13 cellular contexts compared by ENCODE assay signal in genomic region chr10:13776861-13777301, GRCh38.
A peak's percentile ranks its signal among the peaks of the same experiment; 100 is the strongest.
DNase-seq lines count a peak whose midpoint lies in the region; ATAC-seq, FAIRE-seq and TF ChIP-seq lines count a peak whose summit lies in the region.
"Had no signal": no experiment of that assay in that cellular context is flagged by ENCODE, and none has a peak within 500 bp of the region (broad histone marks: within the 10 kb centered on the region; RNA-seq: fewer than 3 reads in every experiment).

No MANE protein-coding gene starts in this region.

- POLR2A ChIA-PET in A673 (lab: Charles Lee; ENCODE audit: low non-redundant PET) = no interaction called here

- H3K4me3 Mint-ChIP-seq in activated T-helper 1 cell treated with anti-CD3 and anti-CD28 coated beads, Interleukin-12 subunit alpha, Interleukin-12 subunit beta, Interleukin-2, Interleukin-4 antibody, amounts not matched to agents 30 ng/mL and 10 ng/mL and 1 ng/mL, durations not matched to agents 14 hours and 24 hours and 36 hours = no peak overlapping the region
- H3K4me3 Mint-ChIP-seq: natural killer cell, type B pancreatic cell, WTC11 had no signal

- no peak overlapping the region for H3K4me3 ChIP-seq in A673 (ENCODE audit: low read depth, low read length, poor library complexity, severe bottlenecking)
- no peak overlapping the region for H3K4me3 ChIP-seq in bronchial epithelial cell (ENCODE audit: low read depth, low read length)
- H3K4me3 ChIP-seq: heart right ventricle had no signal

- no TSS peak for BruUV-seq in A673 (replicated peaks; lab: Mats Ljungman, UMichigan)

- DNase-seq in A673 (ENCODE audit: low spot score) (peak; percentile 72), GM19239 (ENCODE audit: insufficient read length, low spot score) (no peak), HTR-8/SVneo (ENCODE audit: insufficient read length, low spot score) (peak; percentile 34), bronchial epithelial cell (ENCODE audit: low read depth) (peak; percentile 40), NCI-H1105 treated with DMSO at 0.1 percent for 48 hours (lab: John Stamatoyannopoulos, UW) (no peak), cortex of kidney (lab: John Stamatoyannopoulos, UW) (no peak)
- DNase-seq in activated T-helper 1 cell treated with anti-CD3 and anti-CD28 coated beads, Interleukin-12 subunit alpha, Interleukin-12 subunit beta, Interleukin-2, Interleukin-4 antibody, amounts not matched to agents 30 ng/mL and 10 ng/mL and 1 ng/mL, durations not matched to agents 14 hours and 24 hours and 36 hours (ENCODE audit: low spot score) = no peak
- DNase-seq: anterior cingulate cortex, heart right ventricle, natural killer cell had no signal

- peaks cover 7% of the 10 kb centered on the region for H3K4me1 Mint-ChIP-seq in activated T-helper 1 cell treated with anti-CD3 and anti-CD28 coated beads, Interleukin-12 subunit alpha, Interleukin-12 subunit beta, Interleukin-2, Interleukin-4 antibody, amounts not matched to agents 30 ng/mL and 10 ng/mL and 1 ng/mL, durations not matched to agents 14 hours and 24 hours and 36 hours (ENCODE audit: low read depth)
- H3K4me1 Mint-ChIP-seq: natural killer cell had no signal

- H3K9me3 Mint-ChIP-seq in activated T-helper 1 cell treated with anti-CD3 and anti-CD28 coated beads, Interleukin-12 subunit alpha, Interleukin-12 subunit beta, Interleukin-2, Interleukin-4 antibody, amounts not matched to agents 30 ng/mL and 10 ng/mL and 1 ng/mL, durations not matched to agents 14 hours and 24 hours and 36 hours = no peaks in the 10 kb centered on the region
- H3K9me3 Mint-ChIP-seq: natural killer cell, type B pancreatic cell had no signal

- H3K9me3 ChIP-seq in A673 (ENCODE audit: low read depth, low read length, poor library complexity, severe bottlenecking) = no peaks in the 10 kb centered on the region

- H3K27ac ChIP-seq in A673 (ENCODE audit: low read depth, low read length, poor library complexity, severe bottlenecking) = no peak overlapping the region

- H3K27me3 Mint-ChIP-seq in activated T-helper 1 cell treated with anti-CD3 and anti-CD28 coated beads, Interleukin-12 subunit alpha, Interleukin-12 subunit beta, Interleukin-2, Interleukin-4 antibody, amounts not matched to agents 30 ng/mL and 10 ng/mL and 1 ng/mL, durations not matched to agents 14 hours and 24 hours and 36 hours (ENCODE audit: insufficient read depth) = peaks cover 17% of the 10 kb centered on the region
- H3K27me3 Mint-ChIP-seq: type B pancreatic cell had no signal

- intact Hi-C loops in A673 (cut with micrococcal nuclease; ENCODE audit: unreplicated experiment) = loop anchor here (5.0 kb wide), 1 partner anchor 405 kb away; no protein-coding TSS in a partner anchor
- intact Hi-C loops in activated T-helper 1 cell treated with anti-CD3 and anti-CD28 coated beads, Interleukin-12 subunit alpha, Interleukin-12 subunit beta, Interleukin-2, Interleukin-4 antibody, amounts not matched to agents 30 ng/mL and 10 ng/mL and 1 ng/mL, durations not matched to agents 14 hours and 24 hours and 36 hours (cut with micrococcal nuclease) = no loop called here

- ATAC-seq in HG03196 (IDR thresholded peaks at IDR 0.05; ENCODE audit: unreplicated experiment) = no peak
- ATAC-seq: natural killer cell had no signal

- TF ChIP-seq CTCF in A673 (conservative IDR thresholded peaks at IDR 0.05; ENCODE audit: low read depth, low read length) = no peak
- no peak for TF ChIP-seq CTCF in bronchial epithelial cell (IDR thresholded peaks at IDR 0.05; ENCODE audit: insufficient read depth, low read length, severe bottlenecking)

- peaks cover 5% of the 10 kb centered on the region for H3K4me1 ChIP-seq in A673 (ENCODE audit: insufficient read depth, low read length, poor library complexity, severe bottlenecking)

- FAIRE-seq in GM19239 (lab: Jason Lieb, UNC) (peak; percentile 81), HTR-8/SVneo (lab: Jason Lieb, UNC) (no peak), bronchial epithelial cell (lab: Jason Lieb, UNC) (no peak)

- H3K27me3 ChIP-seq in A673 (replicated peaks; ENCODE audit: insufficient read depth, low read depth, low read length, poor library complexity) = no peaks in the 10 kb centered on the region
- no peaks in the 10 kb centered on the region for H3K27me3 ChIP-seq in bronchial epithelial cell (ENCODE audit: control insufficient read depth, insufficient read depth, low read length)
- H3K27me3 ChIP-seq: heart right ventricle had no signal

- H3K36me3 ChIP-seq in A673 (ENCODE audit: insufficient read depth, low read length, poor library complexity, severe bottlenecking) = no peaks in the 10 kb centered on the region
- no peaks in the 10 kb centered on the region for H3K36me3 ChIP-seq in bronchial epithelial cell (ENCODE audit: control insufficient read depth, insufficient read depth, low read length)

- H3K36me3 Mint-ChIP-seq in activated T-helper 1 cell treated with anti-CD3 and anti-CD28 coated beads, Interleukin-12 subunit alpha, Interleukin-12 subunit beta, Interleukin-2, Interleukin-4 antibody, amounts not matched to agents 30 ng/mL and 10 ng/mL and 1 ng/mL, durations not matched to agents 14 hours and 24 hours and 36 hours (ENCODE audit: low read depth) = no peaks in the 10 kb centered on the region
- H3K36me3 Mint-ChIP-seq: natural killer cell had no signal

- CTCF ChIA-PET in A673 (lab: Charles Lee) = interaction anchor here (0.6 to 1.2 kb wide), 3 partner anchors 117 to 609 kb away, joined by 3 to 9 read pairs (median 5); no protein-coding TSS in a partner anchor

- no peak overlapping the region for H3K27ac Mint-ChIP-seq in activated T-helper 1 cell treated with anti-CD3 and anti-CD28 coated beads, Interleukin-12 subunit alpha, Interleukin-12 subunit beta, Interleukin-2, Interleukin-4 antibody, amounts not matched to agents 30 ng/mL and 10 ng/mL and 1 ng/mL, durations not matched to agents 14 hours and 24 hours and 36 hours
- H3K27ac Mint-ChIP-seq: natural killer cell, type B pancreatic cell, WTC11 had no signal

Comparison
In these comparisons a context has a peak if more than half of its experiments do, and no peak if none do; other contexts are left out.
1. DNase-seq: peak in A673 (single experiment), HTR-8/SVneo (single experiment) and bronchial epithelial cell (single experiment); none in GM19239 (single experiment), activated T-helper 1 cell treated with anti-CD3 and anti-CD28 coated beads, Interleukin-12 subunit alpha, Interleukin-12 subunit beta, Interleukin-2, Interleukin-4 antibody, amounts not matched to agents 30 ng/mL and 10 ng/mL and 1 ng/mL, durations not matched to agents 14 hours and 24 hours and 36 hours (single experiment), NCI-H1105 treated with DMSO at 0.1 percent for 48 hours (single experiment) and cortex of kidney (single experiment).